10 cellular contexts compared by ENCODE assay signal in the genomic region with DNA sequence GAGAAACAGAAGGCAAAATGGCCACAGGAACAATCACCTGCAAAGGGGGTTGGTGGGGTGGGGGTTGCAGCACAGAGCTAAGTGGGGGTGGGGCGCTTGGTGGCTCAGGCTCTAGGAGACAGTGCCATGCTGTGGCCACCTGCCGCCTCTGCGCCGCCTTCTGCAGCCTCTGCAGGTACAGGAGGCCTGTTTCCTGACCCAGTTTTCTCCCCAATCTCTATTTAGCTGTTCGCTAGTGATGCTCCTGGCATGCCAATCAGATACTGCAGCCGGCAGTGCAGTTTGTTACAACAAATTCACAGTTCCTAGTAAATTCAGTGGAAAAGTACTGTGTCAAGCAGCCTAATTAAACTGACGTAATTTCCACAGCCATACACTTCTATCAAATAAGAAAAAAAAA.
A peak's percentile ranks its signal among the peaks of the same experiment; 100 is the strongest.
DNase-seq lines count a peak whose midpoint lies in the region; ATAC-seq, FAIRE-seq and TF ChIP-seq lines count a peak whose summit lies in the region.
"Had no signal": no experiment of that assay in that cellular context is flagged by ENCODE, and none has a peak within 500 bp of the region (broad histone marks: within the 10 kb centered on the region; RNA-seq: fewer than 3 reads in every experiment).

No MANE protein-coding gene starts in this region.

- CTCF ChIA-PET in GM10248 (lab: Yijun Ruan, JAX): interaction anchor here (0.6 to 2.3 kb wide), 9 partner anchors 9 to 176 kb away, joined by 3 to 9 read pairs (median 3); no protein-coding TSS in a partner anchor

- no peaks in the 10 kb centered on the region for H3K36me3 Mint-ChIP-seq in nephron progenitor cell (ENCODE audit: low read depth)

- H3K27ac Mint-ChIP-seq in nephron progenitor cell: no peak overlapping the region
- H3K27ac Mint-ChIP-seq: activated naive CD4-positive, alpha-beta T cell treated with anti-CD3 and anti-CD28 coated beads, Interleukin-2, amount 50 U/mL, for 72 hours had no signal

- ATAC-seq in left lobe of liver: no peak
- ATAC-seq: activated naive CD4-positive, alpha-beta T cell treated with anti-CD3 and anti-CD28 coated beads, Interleukin-2, amount 50 U/mL, for 72 hours had no signal

- no peak for DNase-seq in GM10248 (ENCODE audit: extremely low spot score)
- no peak for DNase-seq in LNCaP clone FGC (ENCODE audit: low read depth)
- no peak for DNase-seq in bronchial epithelial cell (ENCODE audit: low read depth)
- DNase-seq in nephron progenitor cell: peak; percentile 46
- DNase-seq in left lobe of liver (ENCODE audit: low spot score): no peak
- DNase-seq in NCI-H1048 (lab: John Stamatoyannopoulos, UW): no peak
- no peak for DNase-seq in NCI-H2171 treated with DMSO at 0.1 percent for 48 hours (lab: John Stamatoyannopoulos, UW)
- DNase-seq: ovary had no signal

- H3K4me1 Mint-ChIP-seq in nephron progenitor cell: no peaks in the 10 kb centered on the region

- no peak for FAIRE-seq in bronchial epithelial cell (lab: Jason Lieb, UNC)

- H3K9me3 Mint-ChIP-seq in nephron progenitor cell: no peaks in the 10 kb centered on the region
- H3K9me3 Mint-ChIP-seq: activated naive CD4-positive, alpha-beta T cell treated with anti-CD3 and anti-CD28 coated beads, Interleukin-2, amount 50 U/mL, for 72 hours had no signal

- H3K27me3 ChIP-seq in bronchial epithelial cell (ENCODE audit: control insufficient read depth, insufficient read depth, low read length): no peaks in the 10 kb centered on the region
- H3K27me3 ChIP-seq: ovary, SJSA1 had no signal

- H3K4me3 ChIP-seq in LNCaP clone FGC (ENCODE audit: low read depth, low read length): no peak overlapping the region
- H3K4me3 ChIP-seq in bronchial epithelial cell (ENCODE audit: low read depth, low read length): no peak overlapping the region
- H3K4me3 ChIP-seq: ovary, SJSA1 had no signal

- H3K27me3 Mint-ChIP-seq in nephron progenitor cell (ENCODE audit: low read depth, poor library complexity): no peaks in the 10 kb centered on the region

- H3K36me3 ChIP-seq in bronchial epithelial cell (ENCODE audit: control insufficient read depth, insufficient read depth, low read length): no peaks in the 10 kb centered on the region
- H3K36me3 ChIP-seq: ovary, SJSA1 had no signal

- H3K4me3 Mint-ChIP-seq in nephron progenitor cell: no peak overlapping the region

- POLR2A ChIA-PET in GM10248 (lab: Yijun Ruan, JAX): no interaction called here

- peak; percentile 15 for TF ChIP-seq CTCF in GM10248 (IDR thresholded peaks at IDR 0.05; ENCODE audit: control extremely low read depth, extremely low read depth, low read depth, missing control alignments)
- peak; percentile 79 for TF ChIP-seq CTCF in LNCaP clone FGC (IDR thresholded peaks at IDR 0.05; ENCODE audit: control insufficient read depth, extremely low read depth, insufficient read depth)
- TF ChIP-seq CTCF in bronchial epithelial cell (IDR thresholded peaks at IDR 0.05; ENCODE audit: insufficient read depth, low read length, severe bottlenecking): peak; percentile 49
- TF ChIP-seq CTCF in nephron progenitor cell (IDR thresholded peaks at IDR 0.05): peak; percentile 37

Comparison
In these comparisons a context has a peak if more than half of its experiments do, and no peak if none do; other contexts are left out.
1. CTCF ChIP-seq: peak in every context shown above with its lines; median percentile 79 in LNCaP clone FGC; 49 in bronchial epithelial cell; 37 in nephron progenitor cell; 15 in GM10248.